In the genomic region with DNA sequence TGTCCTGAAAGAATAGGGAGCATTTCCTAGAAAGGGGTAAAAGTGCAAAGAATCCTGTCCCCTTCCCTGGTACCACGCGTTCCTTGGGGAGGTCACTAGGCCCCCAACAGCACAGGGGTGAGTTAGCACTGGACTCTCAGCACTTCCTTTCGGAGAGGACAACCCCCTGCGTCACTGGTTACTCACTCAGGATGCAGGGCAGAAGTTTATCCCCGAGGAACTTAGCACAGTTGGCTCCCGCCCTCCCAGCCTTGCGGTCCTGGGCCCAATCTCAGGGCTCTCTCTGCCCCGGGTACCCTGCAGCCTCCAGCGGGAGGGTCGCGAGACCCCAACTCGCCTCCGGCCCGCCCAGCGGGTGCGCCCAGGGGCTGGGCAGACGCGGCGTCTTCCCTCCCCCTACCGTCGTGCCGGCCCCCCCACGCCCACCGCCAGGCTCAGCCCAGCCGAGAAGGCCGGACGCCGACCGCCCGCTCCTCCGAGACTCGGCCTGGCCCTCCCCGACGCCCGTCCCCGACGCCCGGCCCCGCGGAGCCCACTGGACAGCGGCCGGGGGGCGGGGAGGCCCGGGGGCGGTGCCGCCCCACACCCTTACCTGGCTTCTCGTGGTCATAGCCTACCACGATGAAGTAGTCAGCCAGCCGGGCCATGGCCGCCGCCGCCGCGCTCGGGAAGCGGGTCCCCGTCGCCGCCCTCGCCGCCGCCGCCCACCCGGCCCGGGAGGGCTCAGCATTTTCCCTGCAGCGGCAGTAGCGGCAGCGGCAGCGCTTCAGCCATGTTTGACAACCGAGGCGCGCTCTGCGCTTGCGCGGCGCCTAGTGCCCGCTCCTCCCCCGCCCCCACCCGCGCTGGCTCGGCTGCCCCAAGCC, we compare ENCODE assay signal across 8 cellular contexts. TPM values are rescaled to one million over a fixed set of nuclear protein-coding genes. Genes with fewer than 3 reads are reported as not detected.
DNase-seq lines count a peak whose midpoint lies in the region; ATAC-seq and TF ChIP-seq lines count a peak whose summit lies in the region.

A gene (minus strand): TSS at position 797 of the 866 bp plus-strand sequence. CDS start 150 bp downstream, at position 647.

- peaks cover 21% of the 10 kb centered on the region for H3K4me1 ChIP-seq in OCI-LY1 (ENCODE audit: insufficient read depth, low read length, severe bottlenecking)
- peaks cover 15 to 57% (median 53%) of the 10 kb centered on the region in 4 donors for H3K4me1 ChIP-seq in esophagus muscularis mucosa
- H3K4me1 ChIP-seq in mucosa of stomach (ENCODE audit: control insufficient read depth, insufficient read depth, low read length): peaks cover 4% of the 10 kb centered on the region

- DNase-seq in NCI-H2081 (lab: John Stamatoyannopoulos, UW): peak; percentile 70 to 78
- DNase-seq in NCI-H2081 treated with DMSO at 0.1 percent for 48 hours (lab: John Stamatoyannopoulos, UW): no peak
- peak; percentile 69 for DNase-seq in activated T-helper 1 cell treated with Interleukin-2 at 50 U/mL for 16 hours (ENCODE audit: low read depth)
- peak; percentile 95 for DNase-seq in esophagus muscularis mucosa (ENCODE audit: extremely low spot score)
- DNase-seq in stimulated activated CD8-positive, alpha-beta memory T cell treated with anti-CD3 and anti-CD28 coated beads, Interleukin-4, amount 100 ng/mL, for 48 hours: peak; percentile 83

- H3K36me3 ChIP-seq in OCI-LY1 (ENCODE audit: insufficient read depth, low read length) (no peaks in the 10 kb centered on the region), esophagus muscularis mucosa (peaks cover 0 to 8% (median 2%) of the 10 kb centered on the region in 4 donors), mucosa of stomach (ENCODE audit: control insufficient read depth, insufficient read depth, low read length) (no peaks in the 10 kb centered on the region)

- peak within 1 kb of the TSS; percentile 80 for H3K4me2 ChIP-seq in OCI-LY1 (ENCODE audit: low read length)

- H3F3A ChIP-seq in OCI-LY1 (ENCODE audit: insufficient read depth, low read length): 0 out of 2 replicates have a peak, but pooled peaks cover 3% of the 10 kb centered on the region

- H4K20me1 ChIP-seq in OCI-LY1 (ENCODE audit: insufficient read depth, low read length): no peaks in the 10 kb centered on the region

- intact Hi-C loops in esophagus muscularis mucosa (cut with DNase I): no loop called here

- H3K9me2 ChIP-seq in OCI-LY1 (ENCODE audit: low read depth, low read length): no peaks in the 10 kb centered on the region

- H3K79me2 ChIP-seq in OCI-LY1 (ENCODE audit: insufficient read depth, low read length): no peaks in the 10 kb centered on the region

- H3K4me3 ChIP-seq in OCI-LY1 (ENCODE audit: low read depth, low read length, poor library complexity, severe bottlenecking) (peak within 1 kb of the TSS; percentile 75), esophagus muscularis mucosa (peak within 1 kb of the TSS; percentile 70 to 93 (median 77)), mucosa of stomach (ENCODE audit: low read length) (peak within 1 kb of the TSS; percentile 54)

- peak; percentile 72 for TF ChIP-seq POLR2A in esophagus muscularis mucosa (IDR thresholded peaks at IDR 0.05; ENCODE audit: low read depth)

- 2% methylated on average over 23 of the region's 81 CpGs for WGBS in esophagus muscularis mucosa

- peak within 1 kb of the TSS; percentile 79 for H3K9ac ChIP-seq in OCI-LY1 (ENCODE audit: low read length)
- peak within 1 kb of the TSS; percentile 77 for H3K9ac ChIP-seq in mucosa of stomach (ENCODE audit: low read length)

- H3K27me3 ChIP-seq in OCI-LY1 (ENCODE audit: insufficient read depth, low read length) (no peaks in the 10 kb centered on the region; the same call in 1 of the 2 replicates), esophagus muscularis mucosa (peaks cover 0 to 4% (median 0%) of the 10 kb centered on the region in 4 donors), mucosa of stomach (ENCODE audit: control insufficient read depth, insufficient read depth, low read length) (peaks cover 18% of the 10 kb centered on the region)

- H3K9me3 ChIP-seq in OCI-LY1 (ENCODE audit: low read length): no peaks in the 10 kb centered on the region
- no peaks in the 10 kb centered on the region for H3K9me3 ChIP-seq in esophagus muscularis mucosa
- H3K9me3 ChIP-seq in mucosa of stomach (ENCODE audit: control insufficient read depth, low read length): no peaks in the 10 kb centered on the region

- no peak within 1 kb of the TSS for H3K27ac ChIP-seq in OCI-LY1 (ENCODE audit: low read depth, low read length, poor library complexity, severe bottlenecking)
- H3K27ac ChIP-seq in esophagus muscularis mucosa (replicated peaks in 1 of 4): peak within 1 kb of the TSS; percentile 91 to 99 (median 96)

- peak; percentile 46 for ATAC-seq in HG03439 (IDR thresholded peaks at IDR 0.05; ENCODE audit: unreplicated experiment)

- TF ChIP-seq EP300 in esophagus muscularis mucosa (IDR thresholded peaks at IDR 0.05): no peak

- H2AFZ ChIP-seq in OCI-LY1 (ENCODE audit: low read length): no peak within 1 kb of the TSS

- no peak for TF ChIP-seq CTCF in OCI-LY1 (IDR thresholded peaks at IDR 0.05; ENCODE audit: low read length)
- peak in 1 of 3 experiments; percentile 8 for TF ChIP-seq CTCF in esophagus muscularis mucosa (IDR thresholded peaks at IDR 0.05)

RNA-seq across cellular contexts. Expression of the gene that starts here (rescaled TPM):
- 10 to 100 TPM; 44.6 to 59.4 (median 53.4) TPM for total RNA-seq in esophagus muscularis mucosa
